ENCODE assay signal across 24 cellular contexts in the genomic region with DNA sequence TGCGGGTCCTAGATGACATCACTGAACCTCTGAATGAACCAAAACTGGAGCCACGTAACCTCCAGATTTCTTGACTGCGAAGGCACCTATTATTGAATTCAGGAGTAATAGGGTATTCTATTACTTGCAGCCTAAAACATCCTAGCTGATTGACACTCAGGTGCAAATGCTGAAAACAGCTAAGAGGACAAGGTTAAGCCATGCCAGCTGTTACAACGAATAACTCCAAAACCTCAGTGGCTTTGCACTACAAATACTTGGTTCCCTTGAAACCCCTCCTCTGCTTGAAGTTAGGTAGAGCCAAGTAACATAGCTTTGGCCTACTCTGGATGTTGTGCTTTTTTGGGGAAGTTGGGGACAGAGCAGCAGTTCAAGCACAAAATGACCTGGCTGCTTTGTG. TPM values are rescaled to one million over a fixed set of nuclear protein-coding genes. Genes with fewer than 3 reads are reported as not detected.
DNase-seq lines count a peak whose midpoint lies in the region; ATAC-seq and TF ChIP-seq lines count a peak whose summit lies in the region.
"Had no signal": no experiment of that assay in that cellular context is flagged by ENCODE, and none has a peak within 500 bp of the region (broad histone marks: within the 10 kb centered on the region; RNA-seq: fewer than 3 reads in every experiment).

No MANE protein-coding gene starts in this region.

- H3K27me3 ChIP-seq in ascending aorta (no peaks in the 10 kb centered on the region), osteoblast (ENCODE audit: insufficient read depth, low read length) (no peaks in the 10 kb centered on the region), tibial artery (no peaks in the 10 kb centered on the region)

- ATAC-seq in GM21390 (IDR thresholded peaks at IDR 0.05; ENCODE audit: unreplicated experiment), result no peak
- no peak for ATAC-seq in HG02588 (IDR thresholded peaks at IDR 0.05; ENCODE audit: unreplicated experiment)
- ATAC-seq: activated naive CD4-positive, alpha-beta T cell treated with anti-CD3 and anti-CD28 coated beads, Interleukin-2, amount 50 U/mL, for 72 hours; foreskin keratinocyte had no signal

- peak; percentile 4 for DNase-seq in activated effector memory CD4-positive, alpha-beta T cell treated with anti-CD3 and anti-CD28 coated beads, Interleukin-2, amount 50 U/mL, for 16 hours
- DNase-seq in activated effector memory CD4-positive, alpha-beta T cell treated with Interleukin-2 at 50 U/mL for 16 hours, result no peak
- DNase-seq in ascending aorta (ENCODE audit: low spot score in 2 of 2), result no peak
- no peak for DNase-seq in osteoblast (ENCODE audit: insufficient read length, low spot score, missing footprints)
- no peak for DNase-seq in tibial artery
- no peak for DNase-seq in activated CD4-positive, alpha-beta T cell treated with anti-CD3 and anti-CD28 coated beads for 4 hours
- DNase-seq: activated CD4-positive, alpha-beta T cell treated with anti-CD3 and anti-CD28 coated beads, Interleukin-2, amount 10 ng/mL, durations not matched to agents 24 days and 14 days; CD8-positive, alpha-beta memory T cell; foreskin keratinocyte; NCI-H1105; NCI-H1930; NCI-H226; RPMI8226; small intestine; stimulated activated CD4-positive, alpha-beta T cell treated with anti-CD3 and anti-CD28 coated beads, Interleukin-1b, Interleukin-23, amount 100 ng/mL, for 48 hours had no signal

- H3K4me2 ChIP-seq in osteoblast (ENCODE audit: insufficient read depth, low read length), result no peak overlapping the region

- H4K20me1 ChIP-seq in osteoblast (ENCODE audit: insufficient read depth, low read length), result no peaks in the 10 kb centered on the region

- H3K27ac ChIP-seq in ascending aorta, result peak overlapping the region; percentile 92 to 94
- peak overlapping the region; percentile 86 for H3K27ac ChIP-seq in osteoblast (ENCODE audit: low read depth, low read length)
- peak overlapping the region; percentile 83 to 93 for H3K27ac ChIP-seq in tibial artery
- H3K27ac ChIP-seq: 22Rv1, foreskin keratinocyte had no signal

- TF ChIP-seq CTCF in ascending aorta (IDR thresholded peaks at IDR 0.05), result no peak
- TF ChIP-seq CTCF in osteoblast (IDR thresholded peaks at IDR 0.05; ENCODE audit: extremely low read depth, low read depth, low read length), result no peak
- no peak for TF ChIP-seq CTCF in tibial artery (IDR thresholded peaks at IDR 0.05)

- H3K79me2 ChIP-seq in osteoblast (ENCODE audit: insufficient read depth, low read length), result no peaks in the 10 kb centered on the region

- H2AFZ ChIP-seq in osteoblast (ENCODE audit: low read length), result no peak overlapping the region

- H3K9me3 ChIP-seq in ascending aorta (no peaks in the 10 kb centered on the region), osteoblast (ENCODE audit: low read depth, low read length) (no peaks in the 10 kb centered on the region), tibial artery (no peaks in the 10 kb centered on the region)
- H3K9me3 ChIP-seq: HAP-1 had no signal

- H3K4me1 ChIP-seq in ascending aorta (peaks cover 14 to 54% of the 10 kb centered on the region in 2 donors), osteoblast (ENCODE audit: insufficient read depth, low read length) (peaks cover 42% of the 10 kb centered on the region), tibial artery (peaks cover 0 to 92% (median 62%) of the 10 kb centered on the region in 4 donors)
- H3K4me1 ChIP-seq: foreskin keratinocyte had no signal

- intact Hi-C loops in ascending aorta (cut with DNase I) (loop anchor here (10.0 kb wide), 1 partner anchor 509 kb away; a partner anchor contains a TSS), tibial artery (cut with DNase I; ENCODE audit: low total_unique reads) (no loop called here)

- no peaks in the 10 kb centered on the region for H3K36me3 ChIP-seq in ascending aorta
- no peaks in the 10 kb centered on the region for H3K36me3 ChIP-seq in osteoblast (ENCODE audit: insufficient read depth, low read length)
- H3K36me3 ChIP-seq in tibial artery, result no peaks in the 10 kb centered on the region
- H3K36me3 ChIP-seq: HAP-1 had no signal

- no peak overlapping the region for H3K4me3 ChIP-seq in ascending aorta
- H3K4me3 ChIP-seq in osteoblast (ENCODE audit: insufficient read depth, low read length), result no peak overlapping the region
- H3K4me3 ChIP-seq in tibial artery, result no peak overlapping the region
- H3K4me3 ChIP-seq: HAP-1 had no signal

RNA-seq across cellular contexts. Expression of a gene that starts 21.0 kb away (rescaled TPM):
- total RNA-seq in ascending aorta, result 377 TPM
- 520 and 687 TPM in 2 replicates for total RNA-seq in osteoblast
- total RNA-seq: activated CD4-positive, alpha-beta T cell treated with anti-CD3 and anti-CD28 coated beads, Interleukin-2, amount 10 ng/mL, durations not matched to agents 24 days and 14 days; activated naive CD4-positive, alpha-beta T cell treated with anti-CD3 and anti-CD28 coated beads, Interleukin-2, amount 50 U/mL, for 72 hours; activated T-helper 1 cell treated with anti-CD3 and anti-CD28 coated beads, Interleukin-12 subunit alpha, Interleukin-12 subunit beta, Interleukin-2, Interleukin-4 antibody, amounts not matched to agents 30 ng/mL and 10 ng/mL and 1 ng/mL, durations not matched to agents 14 hours and 24 hours and 36 hours; CD8-positive, alpha-beta memory T cell; cerebellum; foreskin keratinocyte; neural crest cell; T-helper 2 cell treated with Interferon-gamma antibody and Interleukin-4, amounts not matched to agents 100 ng/mL and 5 ng/mL, for 36 hours had no signal

RNA-seq across cellular contexts. Expression of a gene that starts 42.7 kb away (rescaled TPM):
- 0.75 TPM for total RNA-seq in ascending aorta
- 15.9 and 37.1 TPM in 2 replicates for total RNA-seq in osteoblast

RNA-seq across cellular contexts. Expression of a gene that starts 51.5 kb away (rescaled TPM):
- total RNA-seq in ascending aorta (62.6 TPM), osteoblast (81.3 and 121 TPM in 2 replicates)
- total RNA-seq: foreskin keratinocyte; neural crest cell; T-helper 2 cell treated with Interferon-gamma antibody and Interleukin-4, amounts not matched to agents 100 ng/mL and 5 ng/mL, for 36 hours had no signal
